ENCODE assay signal across 8 cellular contexts in genomic region chr6:1554241-1554880, GRCh38. TPM values are rescaled to one million over a fixed set of nuclear protein-coding genes. Genes with fewer than 3 reads are reported as not detected.
DNase-seq lines count a peak whose midpoint lies in the region; ATAC-seq and TF ChIP-seq lines count a peak whose summit lies in the region.

No MANE protein-coding gene starts in this region.

- in situ Hi-C loops in GM13976 (cut with MboI; ENCODE audit: low sequenced_read_pairs, unreplicated experiment), result no loop called here

- TF ChIP-seq CTCF in GM13976 (IDR thresholded peaks at IDR 0.05; ENCODE audit: borderline replicate concordance, control extremely low read depth, extremely low read depth, insufficient read depth, missing control alignments), result no peak

- H3K4me1 ChIP-seq in urinary bladder (ENCODE audit: insufficient read depth), result no peaks in the 10 kb centered on the region

- peaks cover 12 to 14% of the 10 kb centered on the region in 2 donors for H3K36me3 Mint-ChIP-seq in activated naive CD4-positive, alpha-beta T cell treated with anti-CD3 and anti-CD28 coated beads, Interleukin-2, amount 50 U/mL, for 72 hours

- H3K4me3 ChIP-seq in urinary bladder (ENCODE audit: low read depth, low read length), result peak overlapping the region; percentile 36

- peak; percentile 26 to 44 for ATAC-seq in activated naive CD4-positive, alpha-beta T cell treated with anti-CD3 and anti-CD28 coated beads, Interleukin-2, amount 50 U/mL, for 72 hours
- no peak for ATAC-seq in GM21576 (IDR thresholded peaks at IDR 0.05; ENCODE audit: unreplicated experiment)

- peak; percentile 26 for DNase-seq in stimulated activated CD4-positive, alpha-beta T cell treated with anti-CD3 and anti-CD28 coated beads, Interleukin-15, amount 100 ng/mL, for 24 hours
- no peak for DNase-seq in stimulated activated CD4-positive, alpha-beta T cell treated with anti-CD3 and anti-CD28 coated beads, Interleukin-12 subunit alpha, Interleukin-12 subunit beta, amount 100 ng/mL, for 4 hours
- DNase-seq in activated naive CD4-positive, alpha-beta T cell treated with anti-CD3 and anti-CD28 coated beads, Interleukin-2, amount 50 U/mL, for 72 hours (ENCODE audit: low spot score in 2 of 2), result no peak
- peak; percentile 52 for DNase-seq in iris pigment epithelial cell (ENCODE audit: low read depth)
- DNase-seq in GM13976 (ENCODE audit: low spot score), result no peak
- DNase-seq in DMS53 treated with DMSO at 0.1 percent for 48 hours (lab: John Stamatoyannopoulos, UW; ENCODE audit: unreplicated experiment), result no peak

- H3K36me3 ChIP-seq in urinary bladder (ENCODE audit: insufficient read depth), result no peaks in the 10 kb centered on the region

- peak overlapping the region; percentile 86 to 87 for H3K27ac Mint-ChIP-seq in activated naive CD4-positive, alpha-beta T cell treated with anti-CD3 and anti-CD28 coated beads, Interleukin-2, amount 50 U/mL, for 72 hours

- WGBS in urinary bladder, result 44% methylated on average over 20 of the region's 20 CpGs

- H3K9me3 Mint-ChIP-seq in activated naive CD4-positive, alpha-beta T cell treated with anti-CD3 and anti-CD28 coated beads, Interleukin-2, amount 50 U/mL, for 72 hours, result peaks cover 0 to 10% of the 10 kb centered on the region in 2 donors

- no peak overlapping the region for H3K27ac ChIP-seq in urinary bladder (ENCODE audit: low read depth)

RNA-seq across cellular contexts. Expression of gene FOXC1, which starts 55.4 kb away (rescaled TPM):
- under 1 TPM; 0.07 to 0.10 TPM for total RNA-seq in activated naive CD4-positive, alpha-beta T cell treated with anti-CD3 and anti-CD28 coated beads, Interleukin-2, amount 50 U/mL, for 72 hours
- total RNA-seq in urinary bladder, result 7.3 TPM
- polyA plus RNA-seq in urinary bladder, result 4.2 TPM

Comparison
In these comparisons a context has a peak if more than half of its experiments do, and no peak if none do; other contexts are left out.
1. DNase-seq: peak in stimulated activated CD4-positive, alpha-beta T cell treated with anti-CD3 and anti-CD28 coated beads, Interleukin-15, amount 100 ng/mL, for 24 hours (single experiment) and iris pigment epithelial cell (single experiment); none in stimulated activated CD4-positive, alpha-beta T cell treated with anti-CD3 and anti-CD28 coated beads, Interleukin-12 subunit alpha, Interleukin-12 subunit beta, amount 100 ng/mL, for 4 hours (single experiment), activated naive CD4-positive, alpha-beta T cell treated with anti-CD3 and anti-CD28 coated beads, Interleukin-2, amount 50 U/mL, for 72 hours (0 of 2), GM13976 (single experiment) and DMS53 treated with DMSO at 0.1 percent for 48 hours (single experiment).